ENCODE assay signal across 8 cellular contexts in the genomic region with DNA sequence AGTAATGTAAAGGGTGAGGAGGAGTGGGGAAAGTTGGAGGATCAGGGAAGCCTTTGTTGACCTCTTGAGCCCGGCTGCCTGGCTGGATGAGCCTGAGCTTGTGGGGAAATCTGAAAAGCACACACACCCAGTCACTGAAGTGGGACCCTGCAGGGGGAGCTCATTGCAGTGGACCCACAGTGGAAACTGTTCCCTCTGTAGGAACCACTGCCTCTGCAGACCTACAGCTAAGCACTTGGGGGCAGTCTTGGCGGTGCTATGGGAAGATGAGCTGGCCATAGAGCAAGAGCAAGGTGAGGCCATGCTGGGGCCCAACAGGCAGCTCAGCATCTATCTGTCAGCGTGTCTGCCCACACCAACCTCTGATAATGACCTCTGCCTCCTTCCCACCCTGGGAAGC.
DNase-seq lines count a peak whose midpoint lies in the region; ATAC-seq and TF ChIP-seq lines count a peak whose summit lies in the region.

No MANE protein-coding gene starts in this region.

- H4K20me1 ChIP-seq in DND-41 (ENCODE audit: insufficient read depth, low read length), result no peaks in the 10 kb centered on the region

- no peak overlapping the region for H3K9ac ChIP-seq in DND-41 (ENCODE audit: low read depth, low read length)

- no peak overlapping the region for H3K4me3 ChIP-seq in DND-41 (ENCODE audit: low read depth in 1 of 2, low read length in 2 of 2)
- H3K4me3 ChIP-seq in testis, result no peak overlapping the region

- H3K27me3 ChIP-seq in DND-41 (ENCODE audit: insufficient read depth, low read length, poor library complexity) (no peaks in the 10 kb centered on the region), testis (no peaks in the 10 kb centered on the region)

- H3K4me2 ChIP-seq in DND-41 (ENCODE audit: insufficient read depth, low read length), result no peak overlapping the region

- no peaks in the 10 kb centered on the region for H3K9me3 ChIP-seq in DND-41 (ENCODE audit: insufficient read depth, low read length, severe bottlenecking)
- H3K9me3 ChIP-seq in testis, result no peaks in the 10 kb centered on the region

- DNase-seq in DND-41 (peak; percentile 24), NOMO-1 treated with dmso at 0.1 percent for 144 hours (lab: John Stamatoyannopoulos, UW; ENCODE audit: unreplicated experiment) (peak; percentile 14), kidney tubule cell (ENCODE audit: low spot score) (peak; percentile 56), testis (peak; percentile 26), pons (ENCODE audit: low spot score) (no peak), posterior vena cava (ENCODE audit: low spot score) (no peak)
- DNase-seq in activated naive CD4-positive, alpha-beta T cell treated with anti-CD3 and anti-CD28 coated beads, Interleukin-2, amount 50 U/mL, for 72 hours (ENCODE audit: low spot score in 2 of 2), result peak in 1 of 2 donors; percentile 12

- no peaks in the 10 kb centered on the region for H3K36me3 ChIP-seq in DND-41 (ENCODE audit: insufficient read depth, low read length)
- no peaks in the 10 kb centered on the region for H3K36me3 ChIP-seq in testis (ENCODE audit: low read depth, missing control alignments)

- H3K27ac Mint-ChIP-seq in activated naive CD4-positive, alpha-beta T cell treated with anti-CD3 and anti-CD28 coated beads, Interleukin-2, amount 50 U/mL, for 72 hours, result no peak overlapping the region

- H2AFZ ChIP-seq in DND-41 (ENCODE audit: low read depth, low read length), result no peak overlapping the region

- ATAC-seq in DND-41 (ENCODE audit: insufficient read depth, low read depth) (peak; percentile 50; the same call in 1 of the 3 replicates), HG02588 (IDR thresholded peaks at IDR 0.05; ENCODE audit: unreplicated experiment) (no peak)
- peak; percentile 44 to 81 for ATAC-seq in activated naive CD4-positive, alpha-beta T cell treated with anti-CD3 and anti-CD28 coated beads, Interleukin-2, amount 50 U/mL, for 72 hours

- H3K4me1 ChIP-seq in DND-41 (ENCODE audit: insufficient read depth, low read length) (no peaks in the 10 kb centered on the region), testis (no peaks in the 10 kb centered on the region)

- H3K27ac ChIP-seq in DND-41 (ENCODE audit: low read length) (no peak overlapping the region), testis (no peak overlapping the region)

- peaks cover 5% of the 10 kb centered on the region in 2 donors for H3K9me3 Mint-ChIP-seq in activated naive CD4-positive, alpha-beta T cell treated with anti-CD3 and anti-CD28 coated beads, Interleukin-2, amount 50 U/mL, for 72 hours

- TF ChIP-seq POLR2A in testis (IDR thresholded peaks at IDR 0.05), result no peak

- 66 to 86% methylated on average over 1 to 3 of the region's 3 CpGs for WGBS in testis, 2 donors

- intact Hi-C loops in testis (cut with DNase I; ENCODE audit: low total_unique reads), result no loop called here
- intact Hi-C loops in posterior vena cava (cut with DNase I), result no loop called here

- H3K79me2 ChIP-seq in DND-41 (ENCODE audit: insufficient read depth, low read length), result no peaks in the 10 kb centered on the region

- H3K36me3 Mint-ChIP-seq in activated naive CD4-positive, alpha-beta T cell treated with anti-CD3 and anti-CD28 coated beads, Interleukin-2, amount 50 U/mL, for 72 hours, result no peaks in the 10 kb centered on the region

- peak; percentile 55 for TF ChIP-seq CTCF in DND-41 (IDR thresholded peaks at IDR 0.05; ENCODE audit: borderline replicate concordance, extremely low read depth, low read length, poor library complexity, severe bottlenecking)
- TF ChIP-seq CTCF in testis (IDR thresholded peaks at IDR 0.05), result no peak

Comparison
In these comparisons a context has a peak if more than half of its experiments do, and no peak if none do; other contexts are left out.
1. DNase-seq: peak in DND-41 (single experiment), NOMO-1 treated with dmso at 0.1 percent for 144 hours (single experiment), kidney tubule cell (single experiment) and testis (single experiment); none in pons (single experiment) and posterior vena cava (single experiment).